Comparison of ENCODE assay signal across 20 cellular contexts in the genomic region with DNA sequence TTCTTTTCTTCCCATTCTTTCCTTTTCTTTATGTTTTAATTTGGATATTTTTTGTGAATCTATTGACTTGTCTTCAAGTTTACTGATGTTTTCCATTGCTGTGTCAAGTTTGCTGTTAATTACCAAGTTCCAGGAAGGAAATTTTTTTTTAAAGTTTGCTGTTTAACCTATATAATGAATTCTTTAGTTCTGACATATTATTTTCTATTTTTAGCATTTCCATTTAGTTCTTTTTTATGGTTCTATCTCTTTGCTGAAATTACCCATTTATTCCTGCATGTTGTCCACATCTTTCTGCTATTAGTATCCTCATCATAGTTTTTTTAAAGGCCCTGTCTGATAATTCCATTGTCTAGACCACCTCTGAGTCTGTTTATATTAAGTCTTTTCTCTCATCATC. TPM values are rescaled to one million over a fixed set of nuclear protein-coding genes. Genes with fewer than 3 reads are reported as not detected.
DNase-seq lines count a peak whose midpoint lies in the region; ATAC-seq, FAIRE-seq and TF ChIP-seq lines count a peak whose summit lies in the region.
"Had no signal": no experiment of that assay in that cellular context is flagged by ENCODE, and none has a peak within 500 bp of the region (broad histone marks: within the 10 kb centered on the region; RNA-seq: fewer than 3 reads in every experiment).

No MANE protein-coding gene starts in this region.

- no peaks in the 10 kb centered on the region for H3K9me3 Mint-ChIP-seq in central memory CD8-positive, alpha-beta T cell
- H3K9me3 Mint-ChIP-seq: CD8-positive, alpha-beta T cell had no signal

- no peaks in the 10 kb centered on the region for H3K27me3 Mint-ChIP-seq in central memory CD8-positive, alpha-beta T cell
- H3K27me3 Mint-ChIP-seq: B cell; CD4-positive, alpha-beta T cell had no signal

- ATAC-seq in HepG2 (no peak), right lobe of liver (no peak)
- no peak for ATAC-seq in central memory CD8-positive, alpha-beta T cell (replicated peaks; ENCODE audit: extremely low read depth, poor library complexity, severe bottlenecking)
- ATAC-seq: A549; CD8-positive, alpha-beta T cell had no signal

- POLR2A ChIA-PET in HepG2 (lab: Yijun Ruan, JAX): interaction anchor here (1.2 to 1.7 kb wide), 3 partner anchors 33 to 51 kb away, joined by 3 to 30 read pairs (median 4); partner anchors contain the start of gene POLE2
- POLR2A ChIA-PET in SK-N-SH (lab: Yijun Ruan, JAX): no interaction called here

- H3K36me3 Mint-ChIP-seq in central memory CD8-positive, alpha-beta T cell (ENCODE audit: insufficient read depth): peaks cover 9% of the 10 kb centered on the region

- BruUV-seq in HepG2 (replicated peaks; lab: Mats Ljungman, UMichigan): no TSS peak

- H3K36me3 ChIP-seq in HepG2 (replicated peaks in 1 of 2; ENCODE audit: control insufficient read depth in 1 of 2, insufficient read depth in 2 of 2, low read length in 2 of 2) (no peaks in the 10 kb centered on the region), right lobe of liver (peaks cover 0 to 4% (median under 1%) of the 10 kb centered on the region in 4 donors), SK-N-SH (replicated peaks in 1 of 2; ENCODE audit: control insufficient read depth in 1 of 2, insufficient read depth in 2 of 2, low read length in 1 of 2) (peaks cover 0 to 5% of the 10 kb centered on the region in 2 experiments)

- H3K9me3 ChIP-seq in HepG2 (ENCODE audit: low read length) (no peaks in the 10 kb centered on the region), right lobe of liver (no peaks in the 10 kb centered on the region), SK-N-SH (no peaks in the 10 kb centered on the region)
- H3K9me3 ChIP-seq: A549 had no signal

- no peak overlapping the region for H3K4me2 ChIP-seq in HepG2 (ENCODE audit: low read depth, low read length)
- H3K4me2 ChIP-seq in SK-N-SH: no peak overlapping the region
- H3K4me2 ChIP-seq: A549; BLaER1 treated with 17β-estradiol and CSF1 and Interleukin-3, amounts not matched to agents 10 nM and 100 nM had no signal

- no peak overlapping the region for H3K27ac ChIP-seq in HepG2 (ENCODE audit: extremely low read length, insufficient read depth, low read length)
- no peak overlapping the region for H3K27ac ChIP-seq in right lobe of liver
- no peak overlapping the region for H3K27ac ChIP-seq in SK-N-SH (ENCODE audit: low read depth in 2 of 2, low read length in 1 of 2)
- H3K27ac ChIP-seq: 22Rv1; A549; BLaER1 treated with 17β-estradiol and CSF1 and Interleukin-3, amounts not matched to agents 10 nM and 100 nM; C4-2B had no signal

- no peak for DNase-seq in HepG2 (ENCODE audit: low spot score)
- no peak for DNase-seq in right lobe of liver
- no peak for DNase-seq in central memory CD8-positive, alpha-beta T cell (ENCODE audit: low spot score in 2 of 2)
- no peak for DNase-seq in SK-N-SH
- DNase-seq: AML-193; Caco-2; Calu3; CD4-positive, alpha-beta T cell; CD8-positive, alpha-beta T cell; DMS79 treated with DMSO at 0.1 percent for 48 hours; GF-D8 had no signal

- TF ChIP-seq POLR2A in HepG2 (IDR thresholded peaks at IDR 0.05; ENCODE audit: insufficient read depth in 1 of 2, low read depth in 2 of 2, low read length in 2 of 2) (no peak), right lobe of liver (IDR thresholded peaks at IDR 0.05) (no peak)

- H3K4me1 ChIP-seq in HepG2 (ENCODE audit: insufficient read depth, low read length) (peaks cover 21% of the 10 kb centered on the region), right lobe of liver (no peaks in the 10 kb centered on the region), SK-N-SH (ENCODE audit: control insufficient read depth in 1 of 2, insufficient read depth in 2 of 2, low read depth in 1 of 2, low read length in 1 of 2) (no peaks in the 10 kb centered on the region)
- H3K4me1 ChIP-seq: A549; BLaER1 treated with 17β-estradiol and CSF1 and Interleukin-3, amounts not matched to agents 10 nM and 100 nM; Caco-2 had no signal

- no peak for TF ChIP-seq CTCF in HepG2 (CRISPR knock-in tag; IDR thresholded peaks at IDR 0.05)
- no peak for TF ChIP-seq CTCF in right lobe of liver (IDR thresholded peaks at IDR 0.05)
- TF ChIP-seq CTCF in SK-N-SH (IDR thresholded peaks at IDR 0.05): no peak

- no peaks in the 10 kb centered on the region for H3K4me1 Mint-ChIP-seq in central memory CD8-positive, alpha-beta T cell
- H3K4me1 Mint-ChIP-seq: B cell had no signal

- intact Hi-C loops in HepG2 (cut with micrococcal nuclease; ENCODE audit: unreplicated experiment) (loop anchor here (1.0 to 2.0 kb wide), 2 partner anchors 50 to 86 kb away; no protein-coding TSS in a partner anchor), right lobe of liver (cut with DNase I) (no loop called here)

- TF ChIP-seq RAD21 in HepG2 (CRISPR knock-in tag; IDR thresholded peaks at IDR 0.05): no peak
- TF ChIP-seq RAD21 in SK-N-SH (IDR thresholded peaks at IDR 0.05; ENCODE audit: low read length): no peak

- no peak for TF ChIP-seq EP300 in HepG2 (IDR thresholded peaks at IDR 0.05; ENCODE audit: low read depth in 2 of 2, low read length in 2 of 2)
- TF ChIP-seq EP300 in HepG2 (CRISPR knock-in tag; IDR thresholded peaks at IDR 0.05; ENCODE audit: borderline replicate concordance): no peak
- no peak for TF ChIP-seq EP300 in SK-N-SH (IDR thresholded peaks at IDR 0.05; ENCODE audit: borderline replicate concordance in 1 of 2, low read depth in 1 of 2, low read length in 1 of 2)

- H3K4me3 ChIP-seq in HepG2 (replicated peaks in 1 of 3; ENCODE audit: insufficient read depth in 1 of 3, low read depth in 2 of 3, low read length in 3 of 3) (no peak overlapping the region), right lobe of liver (no peak overlapping the region), SK-N-SH (ENCODE audit: low read depth in 2 of 2, low read length in 1 of 2) (no peak overlapping the region)
- H3K4me3 ChIP-seq: A549; BLaER1 treated with 17β-estradiol and CSF1 and Interleukin-3, amounts not matched to agents 10 nM and 100 nM had no signal

- H3K9me2 ChIP-seq in SK-N-SH: no peaks in the 10 kb centered on the region

- CTCF ChIA-PET in HepG2 (lab: Yijun Ruan, JAX; ENCODE audit: low intra/inter-chr PET ratio, low total read pairs) (no interaction called here), SK-N-SH (lab: Yijun Ruan, JAX) (no interaction called here)

- no peak overlapping the region for H3K9ac ChIP-seq in HepG2 (ENCODE audit: insufficient read depth, low read depth, low read length)
- no peak overlapping the region for H3K9ac ChIP-seq in SK-N-SH
- H3K9ac ChIP-seq: BLaER1 treated with 17β-estradiol and CSF1 and Interleukin-3, amounts not matched to agents 10 nM and 100 nM had no signal

- in situ Hi-C loops in HepG2 (cut with HindIII; ENCODE audit: extremely low pct_ligation_motif_present, low pct_unique_long_range_greater_than_20kb): no loop called here

- no peak overlapping the region for H3K4me3 Mint-ChIP-seq in central memory CD8-positive, alpha-beta T cell
- H3K4me3 Mint-ChIP-seq: B cell; CD4-positive, alpha-beta T cell; CD8-positive, alpha-beta T cell had no signal

- peak overlapping the region; percentile 44 for H3K27ac Mint-ChIP-seq in central memory CD8-positive, alpha-beta T cell (ENCODE audit: low read depth)
- H3K27ac Mint-ChIP-seq: B cell; CD4-positive, alpha-beta T cell; CD8-positive, alpha-beta T cell had no signal

- H4K20me1 ChIP-seq in HepG2 (ENCODE audit: insufficient read depth, low read length): no peaks in the 10 kb centered on the region
- no peaks in the 10 kb centered on the region for H4K20me1 ChIP-seq in SK-N-SH (ENCODE audit: insufficient read depth)
- H4K20me1 ChIP-seq: BLaER1 treated with 17β-estradiol and CSF1 and Interleukin-3, amounts not matched to agents 10 nM and 100 nM had no signal

- no peaks in the 10 kb centered on the region for H3K27me3 ChIP-seq in HepG2 (ENCODE audit: control insufficient read depth in 1 of 2, insufficient read depth in 2 of 2, low read length in 2 of 2)
- H3K27me3 ChIP-seq in right lobe of liver: no peaks in the 10 kb centered on the region
- H3K27me3 ChIP-seq in SK-N-SH (ENCODE audit: insufficient read depth): no peaks in the 10 kb centered on the region
- H3K27me3 ChIP-seq: BLaER1 treated with 17β-estradiol and CSF1 and Interleukin-3, amounts not matched to agents 10 nM and 100 nM had no signal

- H3K79me2 ChIP-seq in HepG2 (ENCODE audit: insufficient read depth, low read length) (no peaks in the 10 kb centered on the region), SK-N-SH (ENCODE audit: insufficient read depth) (no peaks in the 10 kb centered on the region)

- H3F3A ChIP-seq in SK-N-SH (replicated peaks; ENCODE audit: insufficient read depth): no peaks in the 10 kb centered on the region

- H2AFZ ChIP-seq in HepG2 (ENCODE audit: low read length): no peak overlapping the region
- H2AFZ ChIP-seq in SK-N-SH (ENCODE audit: low read depth): no peak overlapping the region

- FAIRE-seq in HepG2 (lab: Jason Lieb, UNC): no peak
- FAIRE-seq: A549, D721Med, G401.6, GM12891, GM19239 had no signal

RNA-seq across cellular contexts. Expression of gene KLHDC1, which starts 27.8 kb away (rescaled TPM):
- 0.11 TPM in 1 of 2 replicates, not detected in the other for total RNA-seq in HepG2 (2016; rRNA removed; fragmentation: Illumina TruSeq; extraction: Trizol)
- total RNA-seq in HepG2 (2016; cell fraction: cytosol; rRNA removed; fragmentation: Illumina TruSeq; extraction: Trizol; ENCODE audit: low read depth): 0.61 and 0.62 TPM in 2 replicates
- 0.15 and 0.31 TPM in 2 replicates for total RNA-seq in HepG2 (2016; cell fraction: insoluble cytoplasmic fraction; rRNA removed; fragmentation: Illumina TruSeq; extraction: Trizol)
- total RNA-seq in HepG2 (2016; cell fraction: membrane; rRNA removed; fragmentation: Illumina TruSeq; extraction: Trizol): 0.52 TPM in 1 of 2 replicates, not detected in the other
- not detected in 2 replicates for total RNA-seq in HepG2 (2016; cell fraction: nucleus; rRNA removed; fragmentation: Illumina TruSeq; extraction: Trizol)
- 0.08 TPM in 1 of 2 replicates, not detected in the other for polyA plus RNA-seq in HepG2 (2011; rRNA removed)
- polyA plus RNA-seq in HepG2 (2011; cell fraction: cytosol; rRNA removed): 0.12 TPM in 1 of 2 replicates, not detected in the other
- 0.09 TPM in 1 of 2 replicates, not detected in the other for polyA plus RNA-seq in HepG2 (2011; cell fraction: nucleus; rRNA removed)
- 0.16 and 0.19 TPM in 2 replicates for polyA plus RNA-seq in HepG2 (2012)
- 0.31 TPM in 1 of 2 replicates, not detected in the other for polyA plus RNA-seq in HepG2 (2016; cell fraction: cytosol; fragmentation: Illumina TruSeq; extraction: Trizol; ENCODE audit: low read depth)
- not detected in 2 replicates for polyA plus RNA-seq in HepG2 (2016; cell fraction: insoluble cytoplasmic fraction; fragmentation: Illumina TruSeq; extraction: Trizol; ENCODE audit: low read depth)
- polyA plus RNA-seq in HepG2 (2016; cell fraction: membrane; fragmentation: Illumina TruSeq; extraction: Trizol; ENCODE audit: low read depth): not detected in 2 replicates
- not detected in 2 replicates for polyA plus RNA-seq in HepG2 (2016; cell fraction: nucleus; fragmentation: Illumina TruSeq; extraction: Trizol; ENCODE audit: insufficient read depth, low read depth)
- polyA minus RNA-seq in HepG2 (2011; rRNA and poly(A)+ RNA removed; ENCODE audit: low replicate concordance): not detected in 2 replicates
- polyA minus RNA-seq in HepG2 (2011; cell fraction: cytosol; rRNA and poly(A)+ RNA removed): not detected in 2 replicates
- polyA minus RNA-seq in HepG2 (2011; cell fraction: nucleus; rRNA and poly(A)+ RNA removed): 0.52 TPM in 1 of 2 replicates, not detected in the other
- 1 to 10 TPM; 1.1 to 3.4 (median 2.1) TPM for total RNA-seq in right lobe of liver
- 0.31 and 0.60 TPM in 2 replicates for polyA plus RNA-seq in SK-N-SH (2012; rRNA removed)
- 0.50 and 0.76 TPM in 2 replicates for polyA plus RNA-seq in SK-N-SH (2012; cell fraction: cytosol; rRNA removed)
- 0.82 and 1.6 TPM in 2 replicates for polyA plus RNA-seq in SK-N-SH (2012; cell fraction: nucleus; rRNA removed)

RNA-seq across cellular contexts. Expression of gene POLE2, which starts 32.7 kb away (rescaled TPM):
- 37.0 and 41.3 TPM in 2 replicates for total RNA-seq in HepG2 (2016; rRNA removed; fragmentation: Illumina TruSeq; extraction: Trizol)
- 31.1 and 31.4 TPM in 2 replicates for total RNA-seq in HepG2 (2016; cell fraction: cytosol; rRNA removed; fragmentation: Illumina TruSeq; extraction: Trizol; ENCODE audit: low read depth)
- total RNA-seq in HepG2 (2016; cell fraction: insoluble cytoplasmic fraction; rRNA removed; fragmentation: Illumina TruSeq; extraction: Trizol): 40.2 and 40.4 TPM in 2 replicates
- total RNA-seq in HepG2 (2016; cell fraction: membrane; rRNA removed; fragmentation: Illumina TruSeq; extraction: Trizol): 17.9 and 20.6 TPM in 2 replicates
- 36.9 and 37.3 TPM in 2 replicates for total RNA-seq in HepG2 (2016; cell fraction: nucleus; rRNA removed; fragmentation: Illumina TruSeq; extraction: Trizol)
- 9.7 and 16.6 TPM in 2 replicates for polyA plus RNA-seq in HepG2 (2011; rRNA removed)
- 5.1 and 5.5 TPM in 2 replicates for polyA plus RNA-seq in HepG2 (2011; cell fraction: cytosol; rRNA removed)
- polyA plus RNA-seq in HepG2 (2011; cell fraction: nucleus; rRNA removed): 15.5 and 19.0 TPM in 2 replicates
- polyA plus RNA-seq in HepG2 (2012): 2.3 and 8.2 TPM in 2 replicates
- 5.4 and 6.7 TPM in 2 replicates for polyA plus RNA-seq in HepG2 (2016; cell fraction: cytosol; fragmentation: Illumina TruSeq; extraction: Trizol; ENCODE audit: low read depth)
- polyA plus RNA-seq in HepG2 (2016; cell fraction: insoluble cytoplasmic fraction; fragmentation: Illumina TruSeq; extraction: Trizol; ENCODE audit: low read depth): 33.0 and 34.7 TPM in 2 replicates
- polyA plus RNA-seq in HepG2 (2016; cell fraction: membrane; fragmentation: Illumina TruSeq; extraction: Trizol; ENCODE audit: low read depth): 10.3 and 12.0 TPM in 2 replicates
- polyA plus RNA-seq in HepG2 (2016; cell fraction: nucleus; fragmentation: Illumina TruSeq; extraction: Trizol; ENCODE audit: insufficient read depth, low read depth): 38.0 and 42.8 TPM in 2 replicates
- polyA minus RNA-seq in HepG2 (2011; rRNA and poly(A)+ RNA removed; ENCODE audit: low replicate concordance): 11.9 and 26.9 TPM in 2 replicates
- polyA minus RNA-seq in HepG2 (2011; cell fraction: cytosol; rRNA and poly(A)+ RNA removed): 2.1 and 2.3 TPM in 2 replicates
- 12.2 and 24.7 TPM in 2 replicates for polyA minus RNA-seq in HepG2 (2011; cell fraction: nucleus; rRNA and poly(A)+ RNA removed)
- 1 to 10 TPM in 5 of 6 experiments, under 1 TPM in 1; 0.73 to 9.0 (median 4.2) TPM for total RNA-seq in right lobe of liver
- polyA plus RNA-seq in SK-N-SH (2012; rRNA removed): 8.1 and 8.5 TPM in 2 replicates
- 10.1 and 10.6 TPM in 2 replicates for polyA plus RNA-seq in SK-N-SH (2012; cell fraction: cytosol; rRNA removed)
- 9.5 and 10.0 TPM in 2 replicates for polyA plus RNA-seq in SK-N-SH (2012; cell fraction: nucleus; rRNA removed)

RNA-seq across cellular contexts. Expression of gene KLHDC2, which starts 47.2 kb away (rescaled TPM):
- 80.3 and 95.5 TPM in 2 replicates for total RNA-seq in HepG2 (2016; rRNA removed; fragmentation: Illumina TruSeq; extraction: Trizol)
- 41.2 and 54.6 TPM in 2 replicates for total RNA-seq in HepG2 (2016; cell fraction: cytosol; rRNA removed; fragmentation: Illumina TruSeq; extraction: Trizol; ENCODE audit: low read depth)
- 84.5 and 96.7 TPM in 2 replicates for total RNA-seq in HepG2 (2016; cell fraction: insoluble cytoplasmic fraction; rRNA removed; fragmentation: Illumina TruSeq; extraction: Trizol)
- 76.7 and 86.6 TPM in 2 replicates for total RNA-seq in HepG2 (2016; cell fraction: membrane; rRNA removed; fragmentation: Illumina TruSeq; extraction: Trizol)
- total RNA-seq in HepG2 (2016; cell fraction: nucleus; rRNA removed; fragmentation: Illumina TruSeq; extraction: Trizol): 92.2 and 109 TPM in 2 replicates
- polyA plus RNA-seq in HepG2 (2011; rRNA removed): 139 and 170 TPM in 2 replicates
- 50.6 and 65.9 TPM in 2 replicates for polyA plus RNA-seq in HepG2 (2011; cell fraction: cytosol; rRNA removed)
- 291 and 350 TPM in 2 replicates for polyA plus RNA-seq in HepG2 (2011; cell fraction: nucleus; rRNA removed)
- 96.1 and 115 TPM in 2 replicates for polyA plus RNA-seq in HepG2 (2012)
- 26.0 and 31.8 TPM in 2 replicates for polyA plus RNA-seq in HepG2 (2016; cell fraction: cytosol; fragmentation: Illumina TruSeq; extraction: Trizol; ENCODE audit: low read depth)
- 64.1 and 66.6 TPM in 2 replicates for polyA plus RNA-seq in HepG2 (2016; cell fraction: insoluble cytoplasmic fraction; fragmentation: Illumina TruSeq; extraction: Trizol; ENCODE audit: low read depth)
- 40.0 and 41.5 TPM in 2 replicates for polyA plus RNA-seq in HepG2 (2016; cell fraction: membrane; fragmentation: Illumina TruSeq; extraction: Trizol; ENCODE audit: low read depth)
- polyA plus RNA-seq in HepG2 (2016; cell fraction: nucleus; fragmentation: Illumina TruSeq; extraction: Trizol; ENCODE audit: insufficient read depth, low read depth): 142 and 145 TPM in 2 replicates
- 34.2 and 92.1 TPM in 2 replicates for polyA minus RNA-seq in HepG2 (2011; rRNA and poly(A)+ RNA removed; ENCODE audit: low replicate concordance)
- polyA minus RNA-seq in HepG2 (2011; cell fraction: cytosol; rRNA and poly(A)+ RNA removed): 41.9 and 43.5 TPM in 2 replicates
- 188 and 199 TPM in 2 replicates for polyA minus RNA-seq in HepG2 (2011; cell fraction: nucleus; rRNA and poly(A)+ RNA removed)
- total RNA-seq in right lobe of liver: 10 to 100 TPM; 34.0 to 69.6 (median 49.7) TPM
- 41.1 and 52.0 TPM in 2 replicates for polyA plus RNA-seq in SK-N-SH (2012; rRNA removed)
- 43.9 and 45.2 TPM in 2 replicates for polyA plus RNA-seq in SK-N-SH (2012; cell fraction: cytosol; rRNA removed)
- 55.1 and 101 TPM in 2 replicates for polyA plus RNA-seq in SK-N-SH (2012; cell fraction: nucleus; rRNA removed)
